In the genomic region with DNA sequence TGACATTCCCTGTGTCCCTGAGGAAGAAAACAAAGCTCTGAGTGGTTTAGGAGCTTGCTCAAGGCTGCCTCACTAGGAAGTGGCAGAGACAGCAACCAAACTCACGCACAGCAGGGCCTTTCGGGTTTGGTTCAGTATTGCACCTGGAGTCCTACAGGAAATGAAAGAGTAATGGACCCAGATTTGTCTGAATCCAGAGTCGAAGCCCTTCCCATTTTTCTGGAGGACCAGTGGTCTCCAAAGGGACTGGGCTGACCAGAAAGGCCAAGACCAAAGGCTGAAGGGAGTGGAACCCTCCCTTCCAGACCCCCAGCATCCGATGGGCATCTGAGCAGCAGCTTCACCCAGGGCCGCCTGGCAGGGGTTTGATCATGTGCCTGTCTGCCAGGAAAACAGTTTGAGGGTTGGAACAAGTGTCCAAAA, we compare ENCODE assay signal across 14 cellular contexts.
DNase-seq lines count a peak whose midpoint lies in the region; FAIRE-seq and TF ChIP-seq lines count a peak whose summit lies in the region.
"Had no signal": no experiment of that assay in that cellular context is flagged by ENCODE, and none has a peak within 500 bp of the region (broad histone marks: within the 10 kb centered on the region; RNA-seq: fewer than 3 reads in every experiment).

No MANE protein-coding gene starts in this region.

- H4K20me1 ChIP-seq in neural progenitor cell (ENCODE audit: low read depth), result no peaks in the 10 kb centered on the region
- H4K20me1 ChIP-seq in osteoblast (ENCODE audit: insufficient read depth, low read length), result no peaks in the 10 kb centered on the region

- peak overlapping the region; percentile 13 for H3K4me2 ChIP-seq in neural progenitor cell
- no peak overlapping the region for H3K4me2 ChIP-seq in osteoblast (ENCODE audit: insufficient read depth, low read length)

- H3K27me3 Mint-ChIP-seq in neural progenitor cell (ENCODE audit: insufficient read depth, low read depth), result no peaks in the 10 kb centered on the region

- no peak for FAIRE-seq in small intestine (lab: Jason Lieb, UNC)

- H3K4me1 Mint-ChIP-seq in neural progenitor cell, result peaks cover 51% of the 10 kb centered on the region

- no peaks in the 10 kb centered on the region for H3K36me3 Mint-ChIP-seq in neural progenitor cell

- TF ChIP-seq CTCF in neural progenitor cell (IDR thresholded peaks at IDR 0.05), result no peak
- TF ChIP-seq CTCF in osteoblast (IDR thresholded peaks at IDR 0.05; ENCODE audit: extremely low read depth, low read depth, low read length), result no peak

- no peak overlapping the region for H3K9ac ChIP-seq in neural progenitor cell

- H3K9me3 Mint-ChIP-seq in neural progenitor cell, result peaks cover 3% of the 10 kb centered on the region

- H3K27me3 ChIP-seq in neural progenitor cell (no peaks in the 10 kb centered on the region), osteoblast (ENCODE audit: insufficient read depth, low read length) (peaks cover 3% of the 10 kb centered on the region), small intestine (ENCODE audit: control insufficient read depth in 2 of 2, insufficient read depth in 2 of 2, low read length in 2 of 2) (peaks cover 0 to 14% of the 10 kb centered on the region in 2 donors)
- H3K27me3 ChIP-seq: testis had no signal

- no peaks in the 10 kb centered on the region for H3K79me2 ChIP-seq in neural progenitor cell (ENCODE audit: low read depth)
- H3K79me2 ChIP-seq in osteoblast (ENCODE audit: insufficient read depth, low read length), result no peaks in the 10 kb centered on the region

- DNase-seq in D341Med (ENCODE audit: low spot score) (peak; percentile 71), NCI-H1694 treated with DMSO at 0.1 percent for 48 hours (lab: John Stamatoyannopoulos, UW) (peak; percentile 74), cerebellum (ENCODE audit: low spot score) (peak; percentile 16), neural progenitor cell (ENCODE audit: low spot score) (peak; percentile 44), osteoblast (ENCODE audit: insufficient read length, low spot score, missing footprints) (no peak), small intestine (no peak), NCI-H446 treated with DMSO at 0.1 percent for 48 hours (lab: John Stamatoyannopoulos, UW) (no peak), NCI-H1105 treated with DMSO at 0.1 percent for 48 hours (lab: John Stamatoyannopoulos, UW) (no peak)
- DNase-seq: activated CD4-positive, alpha-beta T cell treated with anti-CD3 and anti-CD28 coated beads for 4 hours; DMS153; left lung; stimulated activated CD4-positive, alpha-beta T cell treated with anti-CD3 and anti-CD28 coated beads, Interleukin-4, amount 100 ng/mL, for 24 hours; testis had no signal

- peaks cover 18% of the 10 kb centered on the region for H3F3A ChIP-seq in neural progenitor cell (ENCODE audit: low read depth)

- H2AFZ ChIP-seq in neural progenitor cell (replicated peaks) (peak overlapping the region; percentile 45), osteoblast (ENCODE audit: low read length) (no peak overlapping the region)

- 70 to 73% (median 72%) methylated on average over 5 of the region's 5 CpGs for WGBS in small intestine, 3 donors

- H3K9me3 ChIP-seq in neural progenitor cell (ENCODE audit: low read depth) (no peaks in the 10 kb centered on the region), osteoblast (ENCODE audit: low read depth, low read length) (no peaks in the 10 kb centered on the region), small intestine (ENCODE audit: control insufficient read depth, low read depth) (no peaks in the 10 kb centered on the region)
- H3K9me3 ChIP-seq: testis had no signal

- no peak overlapping the region for H3K27ac ChIP-seq in neural progenitor cell
- H3K27ac ChIP-seq in osteoblast (ENCODE audit: low read depth, low read length), result no peak overlapping the region
- H3K27ac ChIP-seq in small intestine (ENCODE audit: low read depth in 1 of 2, low read length in 1 of 2), result no peak overlapping the region
- H3K27ac ChIP-seq: left lung, SJSA1, testis had no signal

- no peak overlapping the region for H3K4me3 ChIP-seq in neural progenitor cell
- H3K4me3 ChIP-seq in osteoblast (ENCODE audit: insufficient read depth, low read length), result no peak overlapping the region
- no peak overlapping the region for H3K4me3 ChIP-seq in small intestine (ENCODE audit: low read depth in 1 of 2, low read length in 2 of 2)
- H3K4me3 ChIP-seq: left lung, SJSA1, testis had no signal

- peak overlapping the region; percentile 3 for H3K4me3 Mint-ChIP-seq in neural progenitor cell

- no peak overlapping the region for H3K27ac Mint-ChIP-seq in neural progenitor cell

- H3K36me3 ChIP-seq in neural progenitor cell (no peaks in the 10 kb centered on the region), osteoblast (ENCODE audit: insufficient read depth, low read length) (no peaks in the 10 kb centered on the region), small intestine (ENCODE audit: control insufficient read depth in 2 of 2, insufficient read depth in 2 of 2, low read length in 2 of 2) (no peaks in the 10 kb centered on the region)
- H3K36me3 ChIP-seq: left lung, SJSA1 had no signal

- peaks cover 30% of the 10 kb centered on the region for H3K4me1 ChIP-seq in neural progenitor cell
- no peaks in the 10 kb centered on the region for H3K4me1 ChIP-seq in osteoblast (ENCODE audit: insufficient read depth, low read length)
- H3K4me1 ChIP-seq in small intestine (ENCODE audit: control insufficient read depth in 2 of 2, insufficient read depth in 1 of 2, low read depth in 1 of 2, low read length in 1 of 2), result no peaks in the 10 kb centered on the region
- H3K4me1 ChIP-seq: left lung, testis had no signal

Comparison
In these comparisons a context has a peak if more than half of its experiments do, and no peak if none do; other contexts are left out.
1. DNase-seq: peak in D341Med (single experiment), NCI-H1694 treated with DMSO at 0.1 percent for 48 hours (single experiment), cerebellum (single experiment) and neural progenitor cell (single experiment); none in osteoblast (single experiment), small intestine (single experiment), NCI-H446 treated with DMSO at 0.1 percent for 48 hours (single experiment) and NCI-H1105 treated with DMSO at 0.1 percent for 48 hours (single experiment).